ENCODE assay signal across 23 cellular contexts in genomic region chr5:142652563-142652962, GRCh38. TPM values are rescaled to one million over a fixed set of nuclear protein-coding genes. Genes with fewer than 3 reads are reported as not detected.
"Had no signal": no experiment of that assay in that cellular context is flagged by ENCODE, and none has a peak within 500 bp of the region (broad histone marks: within the 10 kb centered on the region; RNA-seq: fewer than 3 reads in every experiment).

No MANE protein-coding gene starts in this region.

- H3K4me1 ChIP-seq: pancreas, transverse colon, uterus had no signal

- H3K4me3 ChIP-seq: lung, pancreas, psoas muscle, transverse colon, uterus had no signal

- ATAC-seq: activated CD8-positive, alpha-beta memory T cell treated with anti-CD3 and anti-CD28 coated beads, Interleukin-2, amount 10 ng/mL, durations not matched to agents 7 days and 5 days; left lobe of liver; natural killer cell; pancreas; psoas muscle; right cardiac atrium; stimulated activated naive CD8-positive, alpha-beta T cell treated with anti-CD3 and anti-CD28 coated beads, Interleukin-15, amount 100 ng/mL, for 72 hours had no signal

- H3K27me3 ChIP-seq: pancreas, transverse colon, uterus had no signal

- H3K27ac ChIP-seq: neutrophil, pancreas, psoas muscle, transverse colon, uterus had no signal

- H3K9me3 ChIP-seq: neutrophil, pancreas, psoas muscle, transverse colon, uterus had no signal

- DNase-seq: activated CD4-positive, alpha-beta memory T cell treated with anti-CD3 and anti-CD28 coated beads for 36 hours; activated CD4-positive, alpha-beta T cell treated with anti-CD3 and anti-CD28 coated beads for 4 hours; activated CD4-positive, CD25-positive, alpha-beta regulatory T cell; activated CD8-positive, alpha-beta memory T cell treated with anti-CD3 and anti-CD28 coated beads, Interleukin-2, amount 10 ng/mL, durations not matched to agents 7 days and 5 days; activated gamma-delta T cell; activated T-cell treated with anti-CD3 and anti-CD28 coated beads for 4 hours; dermis blood vessel endothelial cell; effector CD8-positive, alpha-beta T cell; erythroblast; foreskin fibroblast; immature natural killer cell; natural killer cell; pancreas; psoas muscle; right cardiac atrium; stimulated activated CD4-positive, alpha-beta T cell treated with anti-CD3 and anti-CD28 coated beads, Interleukin-12 subunit alpha, Interleukin-12 subunit beta, amount 100 ng/mL, for 4 hours; stimulated activated CD4-positive, alpha-beta T cell treated with anti-CD3 and anti-CD28 coated beads, Interleukin-4, amount 100 ng/mL, for 4 hours; stimulated activated naive CD8-positive, alpha-beta T cell treated with anti-CD3 and anti-CD28 coated beads, Interleukin-15, amount 100 ng/mL, for 72 hours; transverse colon; uterus had no signal

- H3K36me3 ChIP-seq: neutrophil, pancreas, transverse colon, uterus had no signal

- FAIRE-seq: pancreas had no signal

RNA-seq across cellular contexts. Expression of gene FGF1, which starts 33.3 kb away (rescaled TPM):
- total RNA-seq: activated CD4-positive, alpha-beta memory T cell treated with anti-CD3 and anti-CD28 coated beads for 36 hours; activated CD8-positive, alpha-beta memory T cell treated with anti-CD3 and anti-CD28 coated beads, Interleukin-2, amount 10 ng/mL, durations not matched to agents 7 days and 5 days; natural killer cell had no signal
- polyA plus RNA-seq: immature natural killer cell had no signal
